In the genomic region with DNA sequence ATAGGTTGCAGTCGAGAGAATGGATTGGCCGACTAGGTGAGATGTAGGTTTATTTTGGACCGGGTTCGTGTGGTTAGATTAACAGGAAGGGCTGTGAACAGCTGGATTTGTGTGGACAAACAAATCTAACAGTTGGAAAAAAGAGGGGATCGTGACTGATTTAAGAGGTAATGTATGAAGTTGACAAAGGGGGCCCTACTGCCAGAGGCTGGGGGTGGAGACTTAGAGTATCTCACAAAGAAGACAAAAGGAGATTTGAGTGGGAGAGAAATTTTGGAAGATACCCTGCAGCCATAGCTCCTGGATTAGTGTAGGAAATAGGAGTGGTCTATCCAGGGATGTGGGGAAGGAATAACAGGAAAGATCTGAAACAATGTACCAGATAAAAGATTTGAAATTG, we compare ENCODE assay signal across 16 cellular contexts. TPM values are rescaled to one million over a fixed set of nuclear protein-coding genes. Genes with fewer than 3 reads are reported as not detected.
DNase-seq lines count a peak whose midpoint lies in the region; ATAC-seq and TF ChIP-seq lines count a peak whose summit lies in the region.
"Had no signal": no experiment of that assay in that cellular context is flagged by ENCODE, and none has a peak within 500 bp of the region (broad histone marks: within the 10 kb centered on the region; RNA-seq: fewer than 3 reads in every experiment).

No MANE protein-coding gene starts in this region.

- DNase-seq in left ventricle myocardium inferior, result no peak
- no peak for DNase-seq in cardiac septum (ENCODE audit: low spot score)
- DNase-seq in hepatocyte (ENCODE audit: low spot score), result no peak
- DNase-seq in testis, result no peak
- DNase-seq in Caco-2, result no peak
- DNase-seq: BE2C, Calu3, DMS 273 treated with DMSO at 0.1 percent for 48 hours, DMS79, H7, IMR-90 had no signal

- H3K9me3 ChIP-seq in left ventricle myocardium inferior (replicated peaks) (peaks cover 16% of the 10 kb centered on the region), hepatocyte (ENCODE audit: low read depth) (no peaks in the 10 kb centered on the region), testis (no peaks in the 10 kb centered on the region), Caco-2 (peaks cover 4% of the 10 kb centered on the region; the same call in 1 of the 2 replicates)
- H3K9me3 ChIP-seq: BE2C had no signal

- peaks cover 16% of the 10 kb centered on the region for H3K4me1 ChIP-seq in left ventricle myocardium inferior
- H3K4me1 ChIP-seq in hepatocyte (ENCODE audit: insufficient read depth), result no peaks in the 10 kb centered on the region
- H3K4me1 ChIP-seq in testis, result peaks cover 39% of the 10 kb centered on the region
- no peaks in the 10 kb centered on the region for H3K4me1 ChIP-seq in Caco-2
- H3K4me1 ChIP-seq: BE2C had no signal

- H3K4me1 Mint-ChIP-seq in Caco-2 (ENCODE audit: low read depth, unreplicated experiment), result peaks cover 9% of the 10 kb centered on the region
- H3K4me1 Mint-ChIP-seq: GM23338 had no signal

- peaks cover 22% of the 10 kb centered on the region for H3K9me3 Mint-ChIP-seq in Caco-2 (ENCODE audit: unreplicated experiment)

- 84% methylated on average over 5 of the region's 5 CpGs for WGBS in hepatocyte (ENCODE audit: low lambda C conversion rate, missing lambda C conversion rate)
- 53 to 55% methylated on average over 5 of the region's 5 CpGs for WGBS in testis, 2 donors

- no peak overlapping the region for H3K4me3 Mint-ChIP-seq in Caco-2 (ENCODE audit: unreplicated experiment)
- H3K4me3 Mint-ChIP-seq: GM23338 had no signal

- no peak overlapping the region for H2AFZ ChIP-seq in hepatocyte
- H2AFZ ChIP-seq: GM23338 had no signal

- no peak for TF ChIP-seq CTCF in left ventricle myocardium inferior (IDR thresholded peaks at IDR 0.05; ENCODE audit: borderline replicate concordance)
- TF ChIP-seq CTCF in VCaP (conservative IDR thresholded peaks at IDR 0.05), result no peak
- TF ChIP-seq CTCF in hepatocyte (IDR thresholded peaks at IDR 0.05; ENCODE audit: poor library complexity), result no peak
- no peak for TF ChIP-seq CTCF in testis (IDR thresholded peaks at IDR 0.05)
- no peak for TF ChIP-seq CTCF in Caco-2 (IDR thresholded peaks at IDR 0.05; ENCODE audit: insufficient read depth in 1 of 2, low read depth in 1 of 2, low read length in 1 of 2, severe bottlenecking in 1 of 2, unreplicated experiment in 1 of 2)

- intact Hi-C loops in left ventricle myocardium inferior (cut with micrococcal nuclease) (no loop called here), cardiac septum (cut with DNase I) (no loop called here), testis (cut with DNase I; ENCODE audit: low total_unique reads) (no loop called here), Caco-2 (cut with micrococcal nuclease; ENCODE audit: unreplicated experiment) (no loop called here)

- H3K36me3 Mint-ChIP-seq in Caco-2 (ENCODE audit: insufficient read depth, unreplicated experiment), result no peaks in the 10 kb centered on the region

- H3K27me3 ChIP-seq in left ventricle myocardium inferior (ENCODE audit: low read depth) (peaks cover 11% of the 10 kb centered on the region), hepatocyte (no peaks in the 10 kb centered on the region), testis (no peaks in the 10 kb centered on the region), Caco-2 (replicated peaks; ENCODE audit: control insufficient read depth, insufficient read depth, low read length) (no peaks in the 10 kb centered on the region)
- H3K27me3 ChIP-seq: BE2C had no signal

- peak overlapping the region; percentile 58 for H3K4me2 ChIP-seq in hepatocyte
- H3K4me2 ChIP-seq: GM23338 had no signal

- H3K27ac ChIP-seq in left ventricle myocardium inferior (replicated peaks) (peak overlapping the region; percentile 93), VCaP (peak overlapping the region; percentile 96), hepatocyte (peak overlapping the region; percentile 86), testis (peak overlapping the region; percentile 85 to 94)

- no peak overlapping the region for H3K27ac Mint-ChIP-seq in Caco-2 (ENCODE audit: unreplicated experiment)
- H3K27ac Mint-ChIP-seq: GM23338 had no signal

- no peaks in the 10 kb centered on the region for H4K20me1 ChIP-seq in hepatocyte (ENCODE audit: insufficient read depth, poor library complexity, severe bottlenecking)

- H3K27me3 Mint-ChIP-seq in Caco-2 (ENCODE audit: insufficient read depth, unreplicated experiment), result no peaks in the 10 kb centered on the region

- no peak for TF ChIP-seq POLR2A in testis (IDR thresholded peaks at IDR 0.05)

- H3K36me3 ChIP-seq in left ventricle myocardium inferior (no peaks in the 10 kb centered on the region), hepatocyte (replicated peaks; ENCODE audit: insufficient read depth, low read depth) (no peaks in the 10 kb centered on the region), testis (ENCODE audit: low read depth, missing control alignments) (no peaks in the 10 kb centered on the region), Caco-2 (ENCODE audit: control insufficient read depth, insufficient read depth, low read length) (no peaks in the 10 kb centered on the region)
- H3K36me3 ChIP-seq: BE2C had no signal

- peaks cover 14% of the 10 kb centered on the region for H3K79me2 ChIP-seq in hepatocyte

- CTCF ChIA-PET in Caco-2 (lab: Charles Lee), result no interaction called here

- no TSS peak for BruUV-seq in Caco-2 (replicated peaks; lab: Mats Ljungman, UMichigan)

- POLR2A ChIA-PET in Caco-2 (lab: Charles Lee), result no interaction called here

- ATAC-seq in GM18867 (IDR thresholded peaks at IDR 0.05; ENCODE audit: unreplicated experiment), result no peak
- ATAC-seq: GM12878, GM23338 had no signal

- H3K4me3 ChIP-seq in left ventricle myocardium inferior (peak overlapping the region; percentile 69), hepatocyte (no peak overlapping the region), testis (peak overlapping the region; percentile 23 to 73), Caco-2 (ENCODE audit: low read depth, low read length) (no peak overlapping the region)
- H3K4me3 ChIP-seq: GM12878, GM23338 had no signal

- H3K9me2 ChIP-seq in hepatocyte (replicated peaks; ENCODE audit: insufficient read depth), result no peaks in the 10 kb centered on the region

RNA-seq across cellular contexts. Expression of gene PLA2G5, which starts 38.8 kb away (rescaled TPM):
- total RNA-seq in left ventricle myocardium inferior, result 51.4 TPM
- 36.4 TPM for total RNA-seq in cardiac septum
- 10.5 and 24.9 TPM in 2 replicates for total RNA-seq in hepatocyte
- 29.4 and 40.7 TPM in 2 replicates for polyA plus RNA-seq in hepatocyte
- total RNA-seq in testis, result 10 to 100 TPM; 19.8 to 21.2 TPM
- 17.6 TPM for polyA plus RNA-seq in testis (ENCODE audit: insufficient read depth, low read depth, low replicate concordance)
- not detected in 2 replicates for total RNA-seq in Caco-2 (2022)
- total RNA-seq: Calu3, G401, GM23338, IMR-90 had no signal
- polyA plus RNA-seq: GM23338, IMR-90 had no signal

RNA-seq across cellular contexts. Expression of gene PLA2G2A, which starts 51.7 kb away (rescaled TPM):
- total RNA-seq in left ventricle myocardium inferior (69.0 TPM), cardiac septum (59.6 TPM), hepatocyte (170 and 340 TPM in 2 replicates), testis (1 to 10 TPM; 7.1 to 8.3 TPM), Caco-2 (2022) (9.2 and 13.0 TPM in 2 replicates)
- polyA plus RNA-seq in hepatocyte (1,328 and 1,609 TPM in 2 replicates), testis (ENCODE audit: insufficient read depth, low read depth, low replicate concordance) (60.8 TPM)
- total RNA-seq: Calu3, G401, GM23338, H7, IMR-90 had no signal
- polyA plus RNA-seq: GM12878, IMR-90 had no signal

Comparison
In these comparisons a context has a peak if more than half of its experiments do, and no peak if none do; other contexts are left out.
1. H3K4me3 ChIP-seq: peak in left ventricle myocardium inferior (single experiment) and testis (2 of 2); none in hepatocyte (single experiment) and Caco-2 (single experiment).
2. RNA of gene PLA2G5, which starts 38.8 kb away (total RNA-seq): 51.4 TPM in left ventricle myocardium inferior (single experiment), 36.4 TPM in cardiac septum (single experiment), 10.5 to 24.9 TPM in hepatocyte and 19.8 to 21.2 TPM in testis; not detected in Caco-2; every median in the first group is over 10 times any median in the second.
3. Peak in every context shown above with its lines, with median percentiles within 50 percentile points of each other: H3K27ac ChIP-seq.